Comparison of ENCODE assay signal across 8 cellular contexts in genomic region chr6:156780962-156781705, GRCh38. TPM values are rescaled to one million over a fixed set of nuclear protein-coding genes. Genes with fewer than 3 reads are reported as not detected.
DNase-seq lines count a peak whose midpoint lies in the region; ATAC-seq, FAIRE-seq and TF ChIP-seq lines count a peak whose summit lies in the region.

No MANE protein-coding gene starts in this region.

- peak overlapping the region; percentile 80 for H3K4me2 ChIP-seq in HepG2 (ENCODE audit: low read depth, low read length)

- ATAC-seq in Right ventricle myocardium superior (ENCODE audit: poor library complexity) = no peak
- no peak for ATAC-seq in HepG2
- no peak for ATAC-seq in upper lobe of right lung
- no peak for ATAC-seq in left lobe of liver

- peaks cover 72% of the 10 kb centered on the region for H3K79me2 ChIP-seq in HepG2 (ENCODE audit: insufficient read depth, low read length)

- H3K36me3 ChIP-seq in cardiac muscle cell = no peaks in the 10 kb centered on the region
- H3K36me3 ChIP-seq in adrenal gland (replicated peaks in 1 of 2) = no peaks in the 10 kb centered on the region
- H3K36me3 ChIP-seq in HepG2 (replicated peaks in 1 of 2; ENCODE audit: control insufficient read depth in 1 of 2, insufficient read depth in 2 of 2, low read length in 2 of 2) = peaks cover 0 to 10% of the 10 kb centered on the region in 2 experiments; a peak in 2 of 5 replicates
- H3K36me3 ChIP-seq in upper lobe of right lung = peaks cover 9% of the 10 kb centered on the region

- CTCF ChIA-PET in HepG2 (lab: Yijun Ruan, JAX; ENCODE audit: low intra/inter-chr PET ratio, low total read pairs) = no interaction called here

- H3K27ac ChIP-seq in cardiac muscle cell (peak overlapping the region; percentile 96), adrenal gland (peak overlapping the region; percentile 23 to 98 (median 96)), HepG2 (ENCODE audit: extremely low read length, insufficient read depth, low read length) (peak overlapping the region; percentile 18), upper lobe of right lung (peak overlapping the region; percentile 91)

- intact Hi-C loops in Right ventricle myocardium superior (cut with DNase I) (loop anchor here (10.0 kb wide), 1 partner anchor 164 kb away; no protein-coding TSS in a partner anchor), adrenal gland (cut with DNase I) (no loop called here), HepG2 (cut with micrococcal nuclease; ENCODE audit: unreplicated experiment) (loop anchor here (1.0 to 5.0 kb wide), 3 partner anchors 152 to 240 kb away; no protein-coding TSS in a partner anchor), upper lobe of right lung (cut with DNase I) (no loop called here), posterior vena cava (cut with DNase I) (loop anchor here (5.0 to 10.0 kb wide), 3 partner anchors 46 to 241 kb away; no protein-coding TSS in a partner anchor)

- TF ChIP-seq CTCF in cardiac muscle cell (IDR thresholded peaks at IDR 0.05; ENCODE audit: low read depth, low read length) (no peak), adrenal gland (IDR thresholded peaks at IDR 0.05) (no peak), HepG2 (CRISPR knock-in tag; IDR thresholded peaks at IDR 0.05) (no peak), upper lobe of right lung (IDR thresholded peaks at IDR 0.05) (no peak)

- peaks cover 42% of the 10 kb centered on the region for H4K20me1 ChIP-seq in HepG2 (ENCODE audit: insufficient read depth, low read length)

- H3K4me3 ChIP-seq in cardiac muscle cell (peak overlapping the region; percentile 79), adrenal gland (peak overlapping the region in 2 of 4 donors; percentile 0 to 98), HepG2 (replicated peaks in 1 of 3; ENCODE audit: insufficient read depth in 1 of 3, low read depth in 2 of 3, low read length in 3 of 3) (peak overlapping the region; percentile 43 to 93 (median 68); a peak in 5 of 6 replicates), upper lobe of right lung (peak overlapping the region; percentile 66)

- H3K9me3 ChIP-seq in cardiac muscle cell (ENCODE audit: low read depth) = no peaks in the 10 kb centered on the region
- H3K9me3 ChIP-seq in adrenal gland (replicated peaks in 1 of 3) = no peaks in the 10 kb centered on the region
- H3K9me3 ChIP-seq in HepG2 (ENCODE audit: low read length) = no peaks in the 10 kb centered on the region
- no peaks in the 10 kb centered on the region for H3K9me3 ChIP-seq in upper lobe of right lung

- no peak for DNase-seq in cardiac muscle cell (ENCODE audit: low read depth in 1 of 2, low spot score in 1 of 2)
- DNase-seq in Right ventricle myocardium superior = no peak
- no peak for DNase-seq in adrenal gland
- no peak for DNase-seq in HepG2 (ENCODE audit: low spot score)
- DNase-seq in upper lobe of right lung = no peak
- DNase-seq in SIG-M5 treated with dmso at 0.1 percent for 504 hours (lab: John Stamatoyannopoulos, UW; ENCODE audit: unreplicated experiment) = no peak
- no peak for DNase-seq in posterior vena cava (ENCODE audit: low spot score)
- DNase-seq in left lobe of liver (ENCODE audit: low spot score) = no peak

- TF ChIP-seq RAD21 in HepG2 (CRISPR knock-in tag; IDR thresholded peaks at IDR 0.05) = no peak

- TF ChIP-seq POLR2A in adrenal gland (IDR thresholded peaks at IDR 0.05) = no peak
- no peak for TF ChIP-seq POLR2A in HepG2 (IDR thresholded peaks at IDR 0.05; ENCODE audit: insufficient read depth in 1 of 2, low read depth in 2 of 2, low read length in 2 of 2)

- TF ChIP-seq EP300 in HepG2 (IDR thresholded peaks at IDR 0.05; ENCODE audit: low read depth in 2 of 2, low read length in 2 of 2) (no peak), HepG2 (CRISPR knock-in tag; IDR thresholded peaks at IDR 0.05; ENCODE audit: borderline replicate concordance) (no peak)

- FAIRE-seq in HepG2 (lab: Jason Lieb, UNC) = no peak

- H2AFZ ChIP-seq in HepG2 (ENCODE audit: low read length) = no peak overlapping the region

- in situ Hi-C loops in HepG2 (cut with HindIII; ENCODE audit: extremely low pct_ligation_motif_present, low pct_unique_long_range_greater_than_20kb) = no loop called here

- WGBS in adrenal gland, 4 donors = 10 to 20% (median 15%) methylated on average over 4 of the region's 4 CpGs
- WGBS in HepG2 (ENCODE audit: low lambda C conversion rate) = 39% methylated on average over 4 of the region's 4 CpGs

- no TSS peak for BruUV-seq in HepG2 (replicated peaks; lab: Mats Ljungman, UMichigan)

- peak overlapping the region; percentile 37 for H3K9ac ChIP-seq in HepG2 (ENCODE audit: insufficient read depth, low read depth, low read length)

- H3K4me1 ChIP-seq in cardiac muscle cell (ENCODE audit: low read depth) = peaks cover 36% of the 10 kb centered on the region
- H3K4me1 ChIP-seq in adrenal gland (replicated peaks in 1 of 2) = peaks cover 26 to 47% of the 10 kb centered on the region in 2 donors
- H3K4me1 ChIP-seq in HepG2 (ENCODE audit: insufficient read depth, low read length) = peaks cover 39% of the 10 kb centered on the region
- peaks cover 25% of the 10 kb centered on the region for H3K4me1 ChIP-seq in upper lobe of right lung

- POLR2A ChIA-PET in HepG2 (lab: Yijun Ruan, JAX) = interaction anchor here (1.0 to 1.4 kb wide), 3 partner anchors 8 to 240 kb away, joined by 3 read pairs; no protein-coding TSS in a partner anchor

- H3K27me3 ChIP-seq in cardiac muscle cell (no peaks in the 10 kb centered on the region), adrenal gland (no peaks in the 10 kb centered on the region), HepG2 (ENCODE audit: control insufficient read depth in 1 of 2, insufficient read depth in 2 of 2, low read length in 2 of 2) (no peaks in the 10 kb centered on the region; a peak in 1 of 5 replicates), upper lobe of right lung (no peaks in the 10 kb centered on the region)

TF ChIP-seq in HepG2, 621 proteins besides CTCF, POLR2A, EP300 and RAD21:
- no peak for TF ChIP-seq KDM4B (CRISPR knock-in tag; IDR thresholded peaks at IDR 0.05)
- TF ChIP-seq ZFP41 (CRISPR knock-in tag; IDR thresholded peaks at IDR 0.05; ENCODE audit: borderline replicate concordance) = no peak
- no peak for TF ChIP-seq ZNF180 (CRISPR knock-in tag; IDR thresholded peaks at IDR 0.05; ENCODE audit: borderline replicate concordance, low read depth)
- TF ChIP-seq NFYC (CRISPR knock-in tag; IDR thresholded peaks at IDR 0.05) = no peak
- no peak for TF ChIP-seq SP5 (CRISPR knock-in tag; IDR thresholded peaks at IDR 0.05; ENCODE audit: borderline replicate concordance, low read depth)
- TF ChIP-seq, protein P1, sequence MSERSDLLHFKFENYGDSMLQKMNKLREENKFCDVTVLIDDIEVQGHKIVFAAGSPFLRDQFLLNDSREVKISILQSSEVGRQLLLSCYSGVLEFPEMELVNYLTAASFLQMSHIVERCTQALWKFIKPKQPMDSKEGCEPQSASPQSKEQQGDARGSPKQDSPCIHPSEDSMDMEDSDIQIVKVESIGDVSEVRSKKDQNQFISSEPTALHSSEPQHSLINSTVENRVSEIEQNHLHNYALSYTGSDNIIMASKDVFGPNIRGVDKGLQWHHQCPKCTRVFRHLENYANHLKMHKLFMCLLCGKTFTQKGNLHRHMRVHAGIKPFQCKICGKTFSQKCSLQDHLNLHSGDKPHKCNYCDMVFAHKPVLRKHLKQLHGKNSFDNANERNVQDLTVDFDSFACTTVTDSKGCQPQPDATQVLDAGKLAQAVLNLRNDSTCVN (CRISPR knock-in tag; IDR thresholded peaks at IDR 0.05; ENCODE audit: borderline replicate concordance) = no peak
- TF ChIP-seq ZNF251 (CRISPR knock-in tag; IDR thresholded peaks at IDR 0.05) = no peak

RNA-seq across cellular contexts. Expression of gene ARID1B, which starts 4.0 kb away (rescaled TPM):
- total RNA-seq in cardiac muscle cell (33.7 and 72.7 TPM in 2 replicates), Right ventricle myocardium superior (49.2 TPM), adrenal gland (10 to 100 TPM; 36.8 to 85.6 (median 64.5) TPM), HepG2 (2016; rRNA removed; fragmentation: Illumina TruSeq; extraction: Trizol) (32.6 and 38.0 TPM in 2 replicates), upper lobe of right lung (80.4 TPM), posterior vena cava (10 to 100 TPM; 79.3 to 84.6 TPM), left lobe of liver (26.4 TPM)
- polyA plus RNA-seq in cardiac muscle cell (41.9 and 59.8 TPM in 2 replicates), adrenal gland (10 to 100 TPM; 13.3 to 20.9 (median 20.7) TPM), HepG2 (2011; rRNA removed) (20.1 and 22.5 TPM in 2 replicates)
- total RNA-seq in HepG2 (2016; cell fraction: cytosol; rRNA removed; fragmentation: Illumina TruSeq; extraction: Trizol; ENCODE audit: low read depth) = 41.7 TPM in 2 replicates
- 30.2 and 35.7 TPM in 2 replicates for total RNA-seq in HepG2 (2016; cell fraction: insoluble cytoplasmic fraction; rRNA removed; fragmentation: Illumina TruSeq; extraction: Trizol)
- 16.5 and 21.3 TPM in 2 replicates for total RNA-seq in HepG2 (2016; cell fraction: membrane; rRNA removed; fragmentation: Illumina TruSeq; extraction: Trizol)
- total RNA-seq in HepG2 (2016; cell fraction: nucleus; rRNA removed; fragmentation: Illumina TruSeq; extraction: Trizol) = 130 and 139 TPM in 2 replicates
- polyA plus RNA-seq in HepG2 (2011; cell fraction: cytosol; rRNA removed) = 13.6 and 13.8 TPM in 2 replicates
- polyA plus RNA-seq in HepG2 (2011; cell fraction: nucleus; rRNA removed) = 47.4 and 49.3 TPM in 2 replicates
- 25.2 and 26.7 TPM in 2 replicates for polyA plus RNA-seq in HepG2 (2012)
- polyA plus RNA-seq in HepG2 (2016; cell fraction: cytosol; fragmentation: Illumina TruSeq; extraction: Trizol; ENCODE audit: low read depth) = 1.8 and 2.0 TPM in 2 replicates
- polyA plus RNA-seq in HepG2 (2016; cell fraction: insoluble cytoplasmic fraction; fragmentation: Illumina TruSeq; extraction: Trizol; ENCODE audit: low read depth) = 27.9 and 32.0 TPM in 2 replicates
- 5.4 and 5.7 TPM in 2 replicates for polyA plus RNA-seq in HepG2 (2016; cell fraction: membrane; fragmentation: Illumina TruSeq; extraction: Trizol; ENCODE audit: low read depth)
- polyA plus RNA-seq in HepG2 (2016; cell fraction: nucleus; fragmentation: Illumina TruSeq; extraction: Trizol; ENCODE audit: insufficient read depth, low read depth) = 44.9 and 47.2 TPM in 2 replicates
- polyA minus RNA-seq in HepG2 (2011; rRNA and poly(A)+ RNA removed; ENCODE audit: low replicate concordance) = 77.4 and 128 TPM in 2 replicates
- polyA minus RNA-seq in HepG2 (2011; cell fraction: cytosol; rRNA and poly(A)+ RNA removed) = 40.2 and 55.4 TPM in 2 replicates
- polyA minus RNA-seq in HepG2 (2011; cell fraction: nucleus; rRNA and poly(A)+ RNA removed) = 329 and 355 TPM in 2 replicates

Comparison
In these comparisons a context has a peak if more than half of its experiments do, and no peak if none do; other contexts are left out.
1. H3K27ac ChIP-seq: peak in every context shown above with its lines; median percentile 96 in cardiac muscle cell; 96 in adrenal gland; 91 in upper lobe of right lung; 18 in HepG2.
2. intact Hi-C loops: an anchor here in Right ventricle myocardium superior (10.0 kb wide), HepG2 (1.0 to 5.0 kb wide) and posterior vena cava (5.0 to 10.0 kb wide); none called in adrenal gland and upper lobe of right lung.